8 cellular contexts compared by ENCODE assay signal in the genomic region with DNA sequence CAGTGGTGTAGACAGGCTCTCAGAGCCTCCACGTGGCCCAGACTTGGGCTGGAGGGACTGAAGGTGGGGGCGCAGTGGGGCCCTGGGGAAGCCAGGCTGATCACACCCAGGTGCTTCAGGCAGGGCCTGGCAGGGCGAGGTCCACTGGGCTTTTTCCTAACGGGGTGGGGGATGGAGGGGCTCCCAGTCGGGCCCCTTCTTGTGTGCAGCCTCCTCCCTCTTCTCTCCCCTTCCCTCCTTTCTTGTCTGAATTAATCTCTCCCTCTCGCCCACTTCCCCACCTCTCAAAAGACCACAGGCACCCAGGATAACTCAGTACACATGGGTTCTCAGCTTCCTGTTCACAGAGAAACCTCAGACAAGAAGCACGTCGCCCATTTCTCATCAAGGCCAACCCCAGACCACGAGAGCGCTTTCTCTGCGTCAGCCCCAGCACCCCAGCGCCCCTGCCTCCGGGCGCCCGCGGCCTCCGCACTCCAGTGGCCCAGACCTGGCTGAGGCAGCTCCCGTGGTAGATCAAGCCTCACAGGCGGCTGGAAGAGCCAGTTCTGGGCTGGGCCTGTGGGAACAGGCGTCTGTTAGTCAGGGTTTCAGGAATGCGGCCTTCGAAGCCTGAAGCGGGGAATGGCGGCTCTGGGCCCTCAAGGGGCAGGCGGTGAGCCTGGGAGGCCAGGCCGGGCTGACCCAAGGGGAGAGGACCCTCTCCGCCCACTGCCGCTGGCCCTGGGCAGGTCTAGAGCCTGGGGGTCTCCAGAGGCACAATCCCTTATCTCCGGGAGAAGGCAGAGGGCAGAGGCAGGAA. TPM values are rescaled to one million over a fixed set of nuclear protein-coding genes. Genes with fewer than 3 reads are reported as not detected.
DNase-seq lines count a peak whose midpoint lies in the region; ATAC-seq and TF ChIP-seq lines count a peak whose summit lies in the region.

No MANE protein-coding gene starts in this region.

- no peaks in the 10 kb centered on the region for H3K27me3 ChIP-seq in SJSA1 (replicated peaks)

- TF ChIP-seq CTCF in coronary artery (IDR thresholded peaks at IDR 0.05): no peak

- no peaks in the 10 kb centered on the region for H3K9me3 ChIP-seq in SJSA1 (replicated peaks)

- no peak for DNase-seq in SJSA1 (ENCODE audit: low read depth in 1 of 2, low spot score in 2 of 2)
- DNase-seq in activated naive CD4-positive, alpha-beta T cell treated with anti-CD3 and anti-CD28 coated beads, Interleukin-2, amount 50 U/mL, for 16 hours: peak; percentile 59
- DNase-seq in left kidney (ENCODE audit: low read depth, low spot score): peak; percentile 81
- peak; percentile 52 for DNase-seq in stimulated activated CD8-positive, alpha-beta memory T cell treated with anti-CD3 and anti-CD28 coated beads, Interleukin-15, amount 100 ng/mL, for 1 hour (ENCODE audit: low read depth)
- no peak for DNase-seq in coronary artery (ENCODE audit: low spot score)
- DNase-seq in mucosa of gallbladder (ENCODE audit: low spot score): no peak
- no peak for DNase-seq in NCI-H187 (lab: John Stamatoyannopoulos, UW)

- peaks cover 9% of the 10 kb centered on the region for H3K4me1 ChIP-seq in SJSA1 (replicated peaks)

- H3K4me3 ChIP-seq in SJSA1: no peak overlapping the region
- no peak overlapping the region for H3K4me3 ChIP-seq in coronary artery

- ATAC-seq in GM18909 (IDR thresholded peaks at IDR 0.05; ENCODE audit: poor library complexity, unreplicated experiment): peak; percentile 25

- H3K27ac ChIP-seq in SJSA1 (peak overlapping the region; percentile 28), coronary artery (peak overlapping the region in 1 of 2 donors; percentile 23)

- no peaks in the 10 kb centered on the region for H3K36me3 ChIP-seq in SJSA1

RNA-seq across cellular contexts. Expression of gene PWWP2B, which starts 50.6 kb away (rescaled TPM):
- total RNA-seq in SJSA1 (2014; rRNA removed; shearing (Covaris generic)): 4.2 and 5.8 TPM in 2 replicates
- 52.9 TPM for total RNA-seq in mucosa of gallbladder

Comparison
In these comparisons a context has a peak if more than half of its experiments do, and no peak if none do; other contexts are left out.
1. DNase-seq: peak in activated naive CD4-positive, alpha-beta T cell treated with anti-CD3 and anti-CD28 coated beads, Interleukin-2, amount 50 U/mL, for 16 hours (single experiment), left kidney (single experiment) and stimulated activated CD8-positive, alpha-beta memory T cell treated with anti-CD3 and anti-CD28 coated beads, Interleukin-15, amount 100 ng/mL, for 1 hour (single experiment); none in SJSA1 (0 of 2), coronary artery (single experiment), mucosa of gallbladder (single experiment) and NCI-H187 (0 of 2).